Comparison of ENCODE assay signal across 1 cellular context in genomic region chr21:44939532-44940115, GRCh38.
A peak's percentile ranks its signal among the peaks of the same experiment; 100 is the strongest.
TF ChIP-seq lines count a peak whose summit lies in the region.

Gene SLX9 (plus strand): TSS chr21:44940029. CDS start chr21:44940058, 29 bp downstream.

TF ChIP-seq in HepG2, 621 proteins besides CTCF, POLR2A, EP300 and RAD21 (continued from another document and continues in another):
- TF ChIP-seq ZNF609 (CRISPR knock-in tag; IDR thresholded peaks at IDR 0.05; ENCODE audit: borderline replicate concordance), result peak; percentile 62; the same call in 1 of the 2 replicates
- TF ChIP-seq XRCC5 (optimal IDR thresholded peaks at IDR 0.05; ENCODE audit: low read length), result peak; percentile 98
- TF ChIP-seq ZSCAN22 (CRISPR knock-in tag; IDR thresholded peaks at IDR 0.05), result 0 out of 2 replicates have a peak, but pooled peaks have one; percentile 58
- no peak for TF ChIP-seq STAG1 (CRISPR knock-in tag; IDR thresholded peaks at IDR 0.05)
- peak; percentile 57; the same call in 1 of the 2 replicates for TF ChIP-seq ZNF138 (CRISPR knock-in tag; IDR thresholded peaks at IDR 0.05; ENCODE audit: low read depth)
- TF ChIP-seq MAFK (conservative IDR thresholded peaks at IDR 0.05 in 1 of 2, IDR thresholded peaks at IDR 0.05 in 1 of 2; ENCODE audit: low read length in 2 of 2), result no peak
- TF ChIP-seq MAX (IDR thresholded peaks at IDR 0.05), result peak; percentile 91
- no peak for TF ChIP-seq SNAI1 (CRISPR knock-in tag; IDR thresholded peaks at IDR 0.05; ENCODE audit: borderline replicate concordance)
- peak; percentile 88 for TF ChIP-seq ZFP91 (CRISPR knock-in tag; IDR thresholded peaks at IDR 0.05; ENCODE audit: borderline replicate concordance)
- peak; percentile 89 for TF ChIP-seq ZNF503 (CRISPR knock-in tag; IDR thresholded peaks at IDR 0.05)
- TF ChIP-seq KDM5A (IDR thresholded peaks at IDR 0.05; ENCODE audit: borderline replicate concordance, low read length), result peak; percentile 97; the same call in 1 of the 2 replicates
- peak; percentile 92 for TF ChIP-seq MYPOP (CRISPR knock-in tag; IDR thresholded peaks at IDR 0.05)
- TF ChIP-seq SP4 (CRISPR knock-in tag; IDR thresholded peaks at IDR 0.05), result peak; percentile 91
- TF ChIP-seq ZNF101 (CRISPR knock-in tag; IDR thresholded peaks at IDR 0.05; ENCODE audit: borderline replicate concordance, low read depth), result no peak
- peak; percentile 31 for TF ChIP-seq ZNF883 (CRISPR knock-in tag; IDR thresholded peaks at IDR 0.05; ENCODE audit: not compliant biosample characterization)
- TF ChIP-seq ZNF570 (CRISPR knock-in tag; IDR thresholded peaks at IDR 0.05; ENCODE audit: borderline replicate concordance), result no peak
- peak; percentile 61 for TF ChIP-seq FOXA3 (CRISPR knock-in tag; IDR thresholded peaks at IDR 0.05)
- TF ChIP-seq HHEX (CRISPR knock-in tag; IDR thresholded peaks at IDR 0.05), result no peak
- TF ChIP-seq ZNF382 (CRISPR knock-in tag; IDR thresholded peaks at IDR 0.05; ENCODE audit: borderline replicate concordance), result no peak
- no peak for TF ChIP-seq EEA1 (CRISPR knock-in tag; IDR thresholded peaks at IDR 0.05; ENCODE audit: borderline replicate concordance)
- TF ChIP-seq ZNF670 (CRISPR knock-in tag; IDR thresholded peaks at IDR 0.05; ENCODE audit: borderline replicate concordance), result peak; percentile 82
- TF ChIP-seq YY1 (IDR thresholded peaks at IDR 0.05; ENCODE audit: insufficient read depth, insufficient replicate concordance, low read depth, low read length), result peak; percentile 89
- peak; percentile 88; the same call in 1 of the 2 replicates for TF ChIP-seq ZXDC (CRISPR knock-in tag; IDR thresholded peaks at IDR 0.05)
- 0 out of 2 replicates have a peak, but pooled peaks have one; percentile 61 for TF ChIP-seq ZNF512 (CRISPR knock-in tag; IDR thresholded peaks at IDR 0.05)
- no peak for TF ChIP-seq PTBP1 (IDR thresholded peaks at IDR 0.05; ENCODE audit: low read depth, low read length, poor library complexity, severe bottlenecking)
- TF ChIP-seq ZNF460 (CRISPR knock-in tag; IDR thresholded peaks at IDR 0.05; ENCODE audit: borderline replicate concordance), result peak; percentile 44; the same call in 1 of the 2 replicates
- peak; percentile 93 for TF ChIP-seq MXI1 (IDR thresholded peaks at IDR 0.05; ENCODE audit: borderline replicate concordance, low read depth, low read length)
- TF ChIP-seq SKI (IDR thresholded peaks at IDR 0.05; ENCODE audit: partially characterized antibody), result peak; percentile 76
- TF ChIP-seq GPN1 (CRISPR knock-in tag; IDR thresholded peaks at IDR 0.05; ENCODE audit: borderline replicate concordance), result no peak
- no peak for TF ChIP-seq RXRA (CRISPR knock-in tag; IDR thresholded peaks at IDR 0.05)
- TF ChIP-seq ZFP36L1 (CRISPR knock-in tag; IDR thresholded peaks at IDR 0.05), result peak; percentile 63; the same call in 1 of the 2 replicates
- TF ChIP-seq HMGA1 (CRISPR knock-in tag; conservative IDR thresholded peaks at IDR 0.05), result no peak
- TF ChIP-seq BCLAF1 (IDR thresholded peaks at IDR 0.05), result no peak
